ENCODE assay signal across 8 cellular contexts in the genomic region with DNA sequence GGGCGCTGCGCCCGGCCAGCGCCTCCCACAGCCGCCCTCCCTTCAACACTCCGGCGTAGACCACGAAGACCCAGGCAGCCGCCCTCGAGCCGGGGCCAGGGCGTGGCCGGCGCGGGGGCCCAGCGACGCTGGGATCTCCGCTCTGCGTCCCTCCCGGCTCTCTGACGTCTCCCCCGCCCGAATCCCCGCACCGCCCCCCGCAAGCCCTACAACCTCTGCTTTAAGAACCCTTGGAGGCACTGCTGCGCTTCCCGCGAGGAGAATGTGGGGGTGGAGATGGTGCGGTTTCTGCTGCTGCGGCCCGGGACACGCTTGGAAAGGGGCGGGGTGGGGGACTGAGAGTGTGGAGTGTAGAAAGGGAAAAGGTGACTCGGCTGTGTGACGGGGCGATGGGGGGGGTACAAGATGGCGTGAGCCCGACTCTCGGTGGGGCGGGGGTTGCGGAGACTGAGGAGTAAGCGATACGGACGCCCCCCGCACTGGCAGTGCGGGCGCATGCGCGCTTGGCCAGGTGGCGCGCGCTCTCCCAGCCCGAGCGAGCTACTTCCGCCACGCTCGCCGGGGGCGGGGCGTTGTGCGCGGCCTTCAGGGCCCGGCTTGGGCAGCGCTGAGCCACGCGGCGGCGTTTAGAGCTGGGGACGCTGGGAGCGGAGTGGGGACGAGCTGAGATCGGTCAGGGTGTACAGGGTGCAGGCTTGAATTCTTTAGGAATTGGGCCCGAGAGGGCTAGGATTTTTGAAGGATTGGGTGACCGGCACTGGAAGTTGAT. TPM values are rescaled to one million over a fixed set of nuclear protein-coding genes. Genes with fewer than 3 reads are reported as not detected.
A peak's percentile ranks its signal among the peaks of the same experiment; 100 is the strongest.
DNase-seq lines count a peak whose midpoint lies in the region; ATAC-seq, FAIRE-seq and TF ChIP-seq lines count a peak whose summit lies in the region.

A gene (minus strand): TSS at position 380 of the 769 bp plus-strand sequence.

- H3K27me3 ChIP-seq in endothelial cell of umbilical vein (ENCODE audit: control insufficient read depth in 2 of 2, insufficient read depth in 2 of 2, low read length in 2 of 2): no peaks in the 10 kb centered on the region

- peak in 1 of 2 donors; percentile 26 for TF ChIP-seq CTCF in endothelial cell of umbilical vein (IDR thresholded peaks at IDR 0.05; ENCODE audit: extremely low read depth in 1 of 2, insufficient read depth in 1 of 2, low read depth in 1 of 2, low read length in 2 of 2)

- DNase-seq in Caki2 (ENCODE audit: low read depth) (peak; percentile 91), HT-29 (ENCODE audit: low spot score) (peak; percentile 95), NOMO-1 treated with dmso at 0.1 percent for 144 hours (lab: John Stamatoyannopoulos, UW; ENCODE audit: unreplicated experiment) (peak; percentile 84), endothelial cell of umbilical vein (ENCODE audit: low read depth, low spot score) (peak; percentile 94), middle frontal gyrus (ENCODE audit: extremely low spot score, low spot score) (peak; percentile 93)
- peak; percentile 96 for DNase-seq in activated CD8-positive, alpha-beta memory T cell treated with anti-CD3 and anti-CD28 coated beads, Interleukin-2, amount 50 U/mL, for 4 hours
- DNase-seq in stimulated activated CD8-positive, alpha-beta memory T cell treated with anti-CD3 and anti-CD28 coated beads, Interleukin-2, amount 100 ng/mL, for 1 hour (ENCODE audit: low read depth in 2 of 2): peak; percentile 81 to 89

- peak within 1 kb of the TSS; percentile 93 for H3K9ac ChIP-seq in endothelial cell of umbilical vein (replicated peaks; ENCODE audit: extremely low read depth, insufficient read depth, low read length)

- H3K4me1 ChIP-seq in endothelial cell of umbilical vein (ENCODE audit: control insufficient read depth, extremely low read depth, insufficient read depth, low read length): peaks cover 8% of the 10 kb centered on the region

- TF ChIP-seq POLR2A in endothelial cell of umbilical vein (IDR thresholded peaks at IDR 0.05; ENCODE audit: low read depth, low read length): peak; percentile 87

- peak within 1 kb of the TSS; percentile 91 for H3K27ac ChIP-seq in endothelial cell of umbilical vein (ENCODE audit: insufficient read depth, low read depth, low read length)

- dilution Hi-C loops in endothelial cell of umbilical vein (cut with MboI; ENCODE audit: extremely low pct_ligation_motif_present, low sequenced_read_pairs): no loop called here

- peak within 1 kb of the TSS; percentile 76 to 92 (median 79) for H3K4me3 ChIP-seq in endothelial cell of umbilical vein (replicated peaks in 1 of 3; ENCODE audit: insufficient read depth in 1 of 3, low read depth in 1 of 3, low read length in 3 of 3)

- peak within 1 kb of the TSS; percentile 98 for H3K4me2 ChIP-seq in endothelial cell of umbilical vein (ENCODE audit: insufficient read depth, low read length)

- H3K9me1 ChIP-seq in endothelial cell of umbilical vein (replicated peaks; ENCODE audit: control insufficient read depth, extremely low read depth, insufficient read depth, low read length): no peaks in the 10 kb centered on the region

- H2AFZ ChIP-seq in endothelial cell of umbilical vein (ENCODE audit: low read depth, low read length): peak within 1 kb of the TSS; percentile 95

- BruUV-seq in endothelial cell of umbilical vein (replicated peaks; lab: Mats Ljungman, UMichigan): no TSS peak

- H3K9me3 ChIP-seq in endothelial cell of umbilical vein (replicated peaks; ENCODE audit: control insufficient read depth, insufficient read depth, low read length): no peaks in the 10 kb centered on the region

- H3K79me2 ChIP-seq in endothelial cell of umbilical vein (ENCODE audit: control insufficient read depth, insufficient read depth, low read length): no peaks in the 10 kb centered on the region

- CTCF ChIA-PET in endothelial cell of umbilical vein (lab: Charles Lee): interaction anchor here (0.7 to 3.5 kb wide), 17 partner anchors 13 to 902 kb away, joined by 3 to 49 read pairs (median 4); no protein-coding TSS in a partner anchor

- ATAC-seq in GM21360 (IDR thresholded peaks at IDR 0.05; ENCODE audit: unreplicated experiment): peak; percentile 80

- POLR2A ChIA-PET in endothelial cell of umbilical vein (lab: Charles Lee): interaction anchor here (0.5 to 1.0 kb wide), 7 partner anchors 44 to 337 kb away, joined by 3 to 5 read pairs (median 3); no protein-coding TSS in a partner anchor

- no peaks in the 10 kb centered on the region for H4K20me1 ChIP-seq in endothelial cell of umbilical vein (replicated peaks; ENCODE audit: control insufficient read depth, extremely low read depth, insufficient read depth, low read length)

- in situ Hi-C loops in Caki2 (cut with HindIII; ENCODE audit: low pct_unique_long_range_greater_than_20kb, low sequenced_read_pairs): no loop called here

- peak; percentile 59 for FAIRE-seq in endothelial cell of umbilical vein (lab: Jason Lieb, UNC)

- no peaks in the 10 kb centered on the region for H3K36me3 ChIP-seq in endothelial cell of umbilical vein (ENCODE audit: control insufficient read depth in 2 of 2, extremely low read depth in 1 of 2, insufficient read depth in 2 of 2, low read length in 2 of 2)

- intact Hi-C loops in endothelial cell of umbilical vein (cut with micrococcal nuclease): loop anchor here (1.0 to 2.0 kb wide), 5 partner anchors 43 to 722 kb away; no protein-coding TSS in a partner anchor

TF ChIP-seq in endothelial cell of umbilical vein, 7 proteins besides CTCF, POLR2A, EP300 and RAD21:
- TF ChIP-seq, protein P1, sequence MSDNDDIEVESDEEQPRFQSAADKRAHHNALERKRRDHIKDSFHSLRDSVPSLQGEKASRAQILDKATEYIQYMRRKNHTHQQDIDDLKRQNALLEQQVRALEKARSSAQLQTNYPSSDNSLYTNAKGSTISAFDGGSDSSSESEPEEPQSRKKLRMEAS (IDR thresholded peaks at IDR 0.05; ENCODE audit: insufficient read depth, insufficient read length): peak; percentile 71
- TF ChIP-seq FOS (IDR thresholded peaks at IDR 0.05; ENCODE audit: borderline replicate concordance, insufficient read depth, low read length) (no peak), EZH2 (IDR thresholded peaks at IDR 0.05; ENCODE audit: borderline replicate concordance, low read depth, low read length, severe bottlenecking) (no peak), GATA2 (IDR thresholded peaks at IDR 0.05; ENCODE audit: insufficient read depth, insufficient read length, low read depth, low read length) (no peak), POLR2AphosphoS5 (IDR thresholded peaks at IDR 0.05; ENCODE audit: insufficient read depth, low read depth, low read length) (peak; percentile 96), MYC (IDR thresholded peaks at IDR 0.05; ENCODE audit: low read depth, low read length) (peak; percentile 51)
TF ChIP-seq in endothelial cell of umbilical vein: peak in this region for 3.

RNA-seq across cellular contexts. Expression of the gene that starts here (rescaled TPM):
- total RNA-seq in Caki2 (2014; rRNA removed; shearing (Covaris generic); ENCODE audit: low replicate concordance): 6.4 and 14.8 TPM in 2 replicates
- 1.9 and 2.8 TPM in 2 replicates for total RNA-seq in HT-29 (2014; rRNA removed; shearing (Covaris generic))
- total RNA-seq in endothelial cell of umbilical vein: 8.4 and 9.8 TPM in 2 replicates
- polyA plus RNA-seq in endothelial cell of umbilical vein: 7.2 and 8.3 TPM in 2 replicates
- polyA plus RNA-seq in endothelial cell of umbilical vein (2011; cell fraction: cytosol; rRNA removed): 7.0 and 8.4 TPM in 2 replicates
- polyA plus RNA-seq in endothelial cell of umbilical vein (2011; cell fraction: nucleus; rRNA removed): 5.5 and 9.5 TPM in 2 replicates
- 5.1 and 5.5 TPM in 2 replicates for polyA plus RNA-seq in endothelial cell of umbilical vein (2012)
- polyA minus RNA-seq in endothelial cell of umbilical vein: 8.4 and 11.5 TPM in 2 replicates
- 0.61 TPM for polyA minus RNA-seq in endothelial cell of umbilical vein (2011; cell fraction: cytosol; rRNA and poly(A)+ RNA removed)
- polyA minus RNA-seq in endothelial cell of umbilical vein (2011; cell fraction: nucleus; rRNA and poly(A)+ RNA removed): 13.3 and 15.5 TPM in 2 replicates

Comparison
In these comparisons a context has a peak if more than half of its experiments do, and no peak if none do; other contexts are left out.
1. Peak in every context shown above with its lines: DNase-seq, ATAC-seq, H3K4me3 ChIP-seq and H3K27ac ChIP-seq.